In the genomic region with DNA sequence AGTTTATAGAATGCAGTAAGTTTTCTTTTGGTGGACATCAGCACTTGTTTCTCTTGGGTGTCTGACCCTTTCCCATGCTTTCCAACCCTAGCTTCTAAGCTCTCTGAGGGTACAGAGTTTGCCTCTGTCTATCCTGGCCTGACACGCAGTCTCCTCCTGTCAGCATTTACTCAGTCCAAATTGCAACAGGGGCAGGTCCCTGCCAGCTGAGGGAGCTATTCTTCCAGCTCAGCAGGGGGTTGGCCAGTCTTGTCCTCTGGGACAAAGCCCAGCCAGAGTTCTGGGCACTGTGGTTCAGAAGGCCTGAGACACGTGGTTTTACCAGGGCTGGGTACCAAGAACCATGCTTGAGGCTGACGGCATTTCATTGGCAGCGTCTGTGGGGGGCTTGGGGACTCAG, we compare ENCODE assay signal across 11 cellular contexts. TPM values are rescaled to one million over a fixed set of nuclear protein-coding genes. Genes with fewer than 3 reads are reported as not detected.
DNase-seq lines count a peak whose midpoint lies in the region; ATAC-seq and TF ChIP-seq lines count a peak whose summit lies in the region.
"Not testable (repeated sequence)": the region's sequence is repeated elsewhere in the genome, so short reads cannot be mapped to it uniquely, and the experiment has no call there.
"Had no signal": no experiment of that assay in that cellular context is flagged by ENCODE, and none has a peak within 500 bp of the region (broad histone marks: within the 10 kb centered on the region; RNA-seq: fewer than 3 reads in every experiment).

No MANE protein-coding gene starts in this region.

- peaks cover 0 to 11% (median 0%) of the 10 kb centered on the region in 11 experiments; a peak in 2 of 22 replicates for H3K27me3 ChIP-seq in BLaER1 treated with 17β-estradiol and CSF1 and Interleukin-3, amounts not matched to agents 10 nM and 100 nM
- not testable (repeated sequence) for H3K27me3 ChIP-seq in HCT116 (ENCODE audit: insufficient read depth, low read length); right cardiac atrium (ENCODE audit: control insufficient read depth, insufficient read depth)

- H3K4me1 ChIP-seq in BLaER1 treated with 17β-estradiol and CSF1 and Interleukin-3, amounts not matched to agents 10 nM and 100 nM = peaks cover 10 to 76% (median 68%) of the 10 kb centered on the region in 10 experiments
- peaks cover 24 to 46% of the 10 kb centered on the region in 2 experiments for H3K4me1 ChIP-seq in HCT116 (ENCODE audit: control insufficient read depth in 1 of 2, insufficient read depth in 2 of 2, low read length in 2 of 2)
- H3K4me1 ChIP-seq in right cardiac atrium (ENCODE audit: control insufficient read depth, insufficient read depth, low read length); mucosa of descending colon (ENCODE audit: low read depth): not testable (repeated sequence)

- H3K36me3 ChIP-seq in BLaER1 treated with 17β-estradiol and CSF1 and Interleukin-3, amounts not matched to agents 10 nM and 100 nM; HCT116 (ENCODE audit: control insufficient read depth in 1 of 2, insufficient read depth in 2 of 2, low read length in 2 of 2); mucosa of descending colon (ENCODE audit: low read depth): not testable (repeated sequence)

- peaks cover 14% of the 10 kb centered on the region for H3K4me1 Mint-ChIP-seq in MCF 10A (ENCODE audit: insufficient read depth, unreplicated experiment)
- not testable (repeated sequence) for H3K4me1 Mint-ChIP-seq in type B pancreatic cell (ENCODE audit: unreplicated experiment)

- not testable (repeated sequence) for H2AFZ ChIP-seq in HCT116 (ENCODE audit: low read depth, low read length, poor library complexity, severe bottlenecking)

- H3K27ac Mint-ChIP-seq in MCF 10A (ENCODE audit: low read depth, unreplicated experiment) = peak overlapping the region; percentile 83
- peak overlapping the region; percentile 82 for H3K27ac Mint-ChIP-seq in type B pancreatic cell

- POLR2A ChIA-PET in HCT116 (lab: Charles Lee); RWPE1 (lab: Yijun Ruan, JAX; ENCODE audit: low non-redundant PET); MCF 10A (lab: Yijun Ruan, JAX): not testable (repeated sequence)

- H3K9me3 ChIP-seq in BLaER1 treated with 17β-estradiol and CSF1 and Interleukin-3, amounts not matched to agents 10 nM and 100 nM (replicated peaks in 1 of 11); HCT116 (ENCODE audit: control insufficient read depth in 1 of 2, insufficient read depth in 1 of 2, low read depth in 1 of 2, low read length in 2 of 2); right cardiac atrium (ENCODE audit: control insufficient read depth, low read length); mucosa of descending colon: not testable (repeated sequence)

- not testable (repeated sequence) for H3K4me3 ChIP-seq in BLaER1 treated with 17β-estradiol and CSF1 and Interleukin-3, amounts not matched to agents 10 nM and 100 nM; HCT116 (replicated peaks in 1 of 2; ENCODE audit: low read depth in 1 of 2, low read length in 2 of 2); fibroblast of villous mesenchyme (ENCODE audit: low read depth, low read length); right cardiac atrium (ENCODE audit: low read length); mucosa of descending colon

- H3K9me2 ChIP-seq in HCT116 (ENCODE audit: insufficient read depth) = not testable (repeated sequence)

- intact Hi-C loops in HCT116 (cut with micrococcal nuclease) = loop anchor here (10.0 kb wide), 1 partner anchor 635 kb away; no protein-coding TSS in a partner anchor
- intact Hi-C loops in MCF 10A (cut with micrococcal nuclease) = loop anchor here (10.0 kb wide), 1 partner anchor 145 kb away; no protein-coding TSS in a partner anchor
- intact Hi-C loops in right cardiac atrium (cut with DNase I) = loop anchor here in 1 of 4 donors (10.0 kb wide), 1 partner anchor 125 kb away; no protein-coding TSS in a partner anchor
- intact Hi-C loops in mucosa of descending colon (cut with DNase I, micrococcal nuclease) = loop anchor here in 1 of 2 donors (10.0 kb wide), 1 partner anchor 135 kb away; no protein-coding TSS in a partner anchor

- not testable (repeated sequence) for H4K20me1 ChIP-seq in BLaER1 treated with 17β-estradiol and CSF1 and Interleukin-3, amounts not matched to agents 10 nM and 100 nM; HCT116 (ENCODE audit: insufficient read depth)

- RAD21 ChIA-PET in HCT116 (lab: Charles Lee; ENCODE audit: low non-redundant PET in 1 of 2, low total read pairs in 2 of 2, uncharacterized antibody in 2 of 2, unreplicated experiment in 2 of 2) = not testable (repeated sequence)

- H3K27ac ChIP-seq in BLaER1 treated with 17β-estradiol and CSF1 and Interleukin-3, amounts not matched to agents 10 nM and 100 nM; right cardiac atrium (ENCODE audit: low read length): not testable (repeated sequence)
- H3K27ac ChIP-seq in HCT116 (ENCODE audit: low read depth, low read length) = peak overlapping the region; percentile 69
- peak overlapping the region; percentile 75 for H3K27ac ChIP-seq in RWPE1

- WGBS in right cardiac atrium = 60% methylated on average over 1 of the region's 4 CpGs

- H3K79me2 ChIP-seq in HCT116 (ENCODE audit: insufficient read depth, low read length) = not testable (repeated sequence)

- H3K4me2 ChIP-seq in BLaER1 treated with 17β-estradiol and CSF1 and Interleukin-3, amounts not matched to agents 10 nM and 100 nM = peak overlapping the region in 10 of 11 experiments; percentile 6 to 58 (median 54); a peak in 16 of 22 replicates
- peak overlapping the region; percentile 28; the same call in 1 of the 2 replicates for H3K4me2 ChIP-seq in HCT116 (ENCODE audit: low read length)

- BruUV-seq in HCT116 (replicated peaks; lab: Mats Ljungman, UMichigan); MCF 10A (replicated peaks; lab: Mats Ljungman, UMichigan): not testable (repeated sequence)

- TF ChIP-seq CTCF in HCT116 (IDR thresholded peaks at IDR 0.05 in 2 of 3, conservative IDR thresholded peaks at IDR 0.05 in 1 of 3; ENCODE audit: borderline replicate concordance in 1 of 3, insufficient read depth in 1 of 3, low read depth in 2 of 3, low read length in 2 of 3); RWPE1 (conservative IDR thresholded peaks at IDR 0.05; ENCODE audit: low read depth); MCF 10A (IDR thresholded peaks at IDR 0.05; ENCODE audit: unreplicated experiment); fibroblast of villous mesenchyme (IDR thresholded peaks at IDR 0.05; ENCODE audit: insufficient read depth, low read depth, low read length); mucosa of descending colon (IDR thresholded peaks at IDR 0.05); type B pancreatic cell (conservative IDR thresholded peaks at IDR 0.05): not testable (repeated sequence)

- H3K36me3 Mint-ChIP-seq in MCF 10A (ENCODE audit: insufficient read depth, unreplicated experiment); type B pancreatic cell: not testable (repeated sequence)

- H3K9me3 Mint-ChIP-seq in MCF 10A (ENCODE audit: unreplicated experiment); type B pancreatic cell: not testable (repeated sequence)

- ATAC-seq in HCT116 (peak; percentile 26), right cardiac atrium (peak; percentile 69 to 72), mucosa of descending colon (peak; percentile 62)

- CTCF ChIA-PET in HCT116 (lab: Charles Lee); RWPE1 (lab: Yijun Ruan, JAX); MCF 10A (lab: Yijun Ruan, JAX): not testable (repeated sequence)

- H3K4me3 Mint-ChIP-seq in MCF 10A (ENCODE audit: unreplicated experiment); type B pancreatic cell: not testable (repeated sequence)

- TF ChIP-seq RAD21 in HCT116 (IDR thresholded peaks at IDR 0.05; ENCODE audit: low read depth) = not testable (repeated sequence)

- H3K9ac ChIP-seq in BLaER1 treated with 17β-estradiol and CSF1 and Interleukin-3, amounts not matched to agents 10 nM and 100 nM = not testable (repeated sequence)
- peak overlapping the region; percentile 15; the same call in 1 of the 2 replicates for H3K9ac ChIP-seq in HCT116 (ENCODE audit: low read length)

- not testable (repeated sequence) for TF ChIP-seq POLR2A in HCT116 (IDR thresholded peaks at IDR 0.05; ENCODE audit: borderline replicate concordance, extremely low read depth, insufficient read depth, insufficient read length)

- DNase-seq in HCT116 (ENCODE audit: low read depth, low spot score); RWPE1 (ENCODE audit: low spot score); type B pancreatic cell (ENCODE audit: extremely low spot score, unreplicated experiment): not testable (repeated sequence)
- DNase-seq in MCF 10A (ENCODE audit: unreplicated experiment) (peak; percentile 48), fibroblast of villous mesenchyme (ENCODE audit: low read depth) (peak; percentile 21), right cardiac atrium (peak in 1 of 3 donors; percentile 10), mucosa of descending colon (peak in 1 of 3 donors; percentile 14)

- H3K27me3 Mint-ChIP-seq in MCF 10A (ENCODE audit: insufficient read depth, unreplicated experiment); type B pancreatic cell: not testable (repeated sequence)

RNA-seq across cellular contexts. Expression of a gene that starts 32.3 kb away (rescaled TPM):
- 258 TPM for total RNA-seq in HCT116 (2021; ENCODE audit: unreplicated experiment)
- 131 and 153 TPM in 2 replicates for polyA plus RNA-seq in HCT116 (2012)
- total RNA-seq in MCF 10A (2022) = 214 and 230 TPM in 2 replicates
- 157 and 178 TPM in 2 replicates for total RNA-seq in fibroblast of villous mesenchyme
- total RNA-seq in right cardiac atrium = 100 to 1,000 TPM; 295 to 331 (median 321) TPM
- 228 TPM for polyA plus RNA-seq in right cardiac atrium
- total RNA-seq in mucosa of descending colon = 100 to 1,000 TPM; 150 to 249 (median 231) TPM
- 275 and 367 TPM in 2 replicates for total RNA-seq in type B pancreatic cell (ENCODE audit: low replicate concordance)

RNA-seq across cellular contexts. Expression of a gene that starts 38.1 kb away (rescaled TPM):
- not detected for total RNA-seq in HCT116 (2021; ENCODE audit: unreplicated experiment)
- 0.06 TPM in 1 of 2 replicates, not detected in the other for polyA plus RNA-seq in HCT116 (2012)
- total RNA-seq in MCF 10A (2022) = not detected in 2 replicates
- total RNA-seq in fibroblast of villous mesenchyme = not detected in 2 replicates
- total RNA-seq in right cardiac atrium = not detected
- not detected for polyA plus RNA-seq in right cardiac atrium
- 1 to 10 TPM in 1 of 3 donors, under 1 TPM in 2; 0.38 to 1.4 (median 0.98) TPM for total RNA-seq in mucosa of descending colon
- total RNA-seq in type B pancreatic cell (ENCODE audit: low replicate concordance) = not detected in 2 replicates
- total RNA-seq: activated CD8-positive, alpha-beta T cell treated with anti-CD3 and anti-CD28 coated beads for 36 hours; HT-29; posterior vena cava had no signal
